Comparison of ENCODE assay signal across 29 cellular contexts in the genomic region with DNA sequence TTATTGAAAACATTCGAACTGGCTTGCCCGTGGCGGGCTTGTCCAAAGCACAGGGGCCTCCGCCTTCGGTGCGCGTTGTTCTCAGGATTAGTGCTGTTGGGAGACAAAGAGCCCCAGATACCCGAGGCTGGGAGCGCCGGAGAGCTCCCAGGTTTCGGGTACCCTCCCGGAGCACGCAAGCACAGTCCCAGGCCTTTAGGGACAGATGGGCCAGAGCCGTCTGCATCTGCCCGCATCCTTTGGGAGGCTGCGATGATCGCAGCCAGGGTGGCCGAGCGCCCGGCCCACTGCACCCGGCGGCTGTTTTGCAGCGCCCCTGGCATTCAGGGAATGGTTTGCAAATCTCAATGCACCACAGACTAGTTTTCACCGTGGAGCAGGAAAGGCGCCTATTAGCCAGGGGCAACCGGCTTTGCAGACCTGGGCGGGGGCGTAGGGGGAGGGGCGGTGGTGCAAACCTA. TPM values are rescaled to one million over a fixed set of nuclear protein-coding genes. Genes with fewer than 3 reads are reported as not detected.
A peak's percentile ranks its signal among the peaks of the same experiment; 100 is the strongest.
DNase-seq lines count a peak whose midpoint lies in the region; FAIRE-seq and TF ChIP-seq lines count a peak whose summit lies in the region.
"Had no signal": no experiment of that assay in that cellular context is flagged by ENCODE, and none has a peak within 500 bp of the region (broad histone marks: within the 10 kb centered on the region; RNA-seq: fewer than 3 reads in every experiment).

No MANE protein-coding gene starts in this region.

- FAIRE-seq in frontal cortex (lab: Jason Lieb, UNC): no peak

- peak overlapping the region in 32 of 59 donors; percentile 0 to 47 (median 26) for H3K4me3 ChIP-seq in dorsolateral prefrontal cortex
- H3K4me3 ChIP-seq: adrenal gland; BLaER1 treated with 17β-estradiol and CSF1 and Interleukin-3, amounts not matched to agents 10 nM and 100 nM; cardiac muscle cell had no signal

- peak overlapping the region in 20 of 59 donors; percentile 15 to 61 (median 42) for H3K27ac ChIP-seq in dorsolateral prefrontal cortex
- H3K27ac ChIP-seq: adrenal gland; BLaER1 treated with 17β-estradiol and CSF1 and Interleukin-3, amounts not matched to agents 10 nM and 100 nM; cardiac muscle cell; foreskin keratinocyte; HL-60 had no signal

- peak; percentile 49 for DNase-seq in activated CD8-positive, alpha-beta memory T cell treated with anti-CD3 and anti-CD28 coated beads, Interleukin-2, amount 50 U/mL, for 48 hours
- no peak for DNase-seq in activated CD8-positive, alpha-beta memory T cell treated with anti-CD3 and anti-CD28 coated beads, Interleukin-2, amount 50 U/mL, for 4 hours
- DNase-seq in dorsolateral prefrontal cortex (no peak), iPS-NIHi7 (ENCODE audit: extremely low spot score) (peak; percentile 66), type B pancreatic cell (ENCODE audit: extremely low spot score, unreplicated experiment) (no peak), amniotic stem cell (lab: John Stamatoyannopoulos, UW) (no peak), frontal cortex (ENCODE audit: low spot score in 2 of 2) (no peak), CD14-positive monocyte (ENCODE audit: low spot score) (no peak)
- DNase-seq: activated CD4-positive, alpha-beta T cell treated with anti-CD3 and anti-CD28 coated beads, Interleukin-2, amount 10 ng/mL, durations not matched to agents 7 days and 5 days; activated gamma-delta T cell; adrenal gland; erythroblast; foreskin keratinocyte; GF-D8; midbrain; NCI-H1436; PC-3; SHP77 treated with DMSO at 0.1 percent for 48 hours; stimulated activated CD4-positive, alpha-beta T cell treated with anti-CD3 and anti-CD28 coated beads, Interleukin-12 subunit alpha, Interleukin-12 subunit beta, amount 100 ng/mL, for 4 hours; substantia nigra had no signal

- intact Hi-C loops in dorsolateral prefrontal cortex (cut with DNase I) (no loop called here), CD14-positive monocyte (cut with micrococcal nuclease) (no loop called here)

- H3K9me3 Mint-ChIP-seq in type B pancreatic cell (no peaks in the 10 kb centered on the region), CD14-positive monocyte (peaks cover 0 to 11% (median 4%) of the 10 kb centered on the region in 7 donors)
- H3K9me3 Mint-ChIP-seq: activated CD4-positive, alpha-beta T cell treated with anti-CD3 and anti-CD28 coated beads, Interleukin-2, amount 10 ng/mL, durations not matched to agents 7 days and 5 days had no signal

- peaks cover 10% of the 10 kb centered on the region for H3K4me1 Mint-ChIP-seq in type B pancreatic cell (ENCODE audit: unreplicated experiment)
- H3K4me1 Mint-ChIP-seq in CD14-positive monocyte: peaks cover 3% of the 10 kb centered on the region
- H3K4me1 Mint-ChIP-seq: activated CD4-positive, alpha-beta T cell treated with anti-CD3 and anti-CD28 coated beads, Interleukin-2, amount 10 ng/mL, durations not matched to agents 7 days and 5 days had no signal

- H3K27me3 ChIP-seq in dorsolateral prefrontal cortex: peaks cover 10 to 94% (median 76%) of the 10 kb centered on the region in 45 donors

- TF ChIP-seq CTCF in dorsolateral prefrontal cortex (IDR thresholded peaks at IDR 0.05 in 54 of 56, conservative IDR thresholded peaks at IDR 0.05 in 2 of 56; ENCODE audit: low read depth in 1 of 56, partially characterized antibody in 56 of 56) (no peak), type B pancreatic cell (conservative IDR thresholded peaks at IDR 0.05) (no peak), CD14-positive monocyte (IDR thresholded peaks at IDR 0.05) (no peak)

- peak overlapping the region; percentile 81 for H3K4me3 Mint-ChIP-seq in type B pancreatic cell
- H3K4me3 Mint-ChIP-seq in CD14-positive monocyte: peak overlapping the region in 1 of 2 donors; percentile 80
- H3K4me3 Mint-ChIP-seq: activated CD4-positive, alpha-beta T cell treated with anti-CD3 and anti-CD28 coated beads, Interleukin-2, amount 10 ng/mL, durations not matched to agents 7 days and 5 days had no signal

- H3K27me3 Mint-ChIP-seq in type B pancreatic cell (peaks cover 99% of the 10 kb centered on the region), CD14-positive monocyte (ENCODE audit: low read depth in 3 of 3) (peaks cover 74 to 91% (median 83%) of the 10 kb centered on the region in 3 donors)

- H3K27ac Mint-ChIP-seq in type B pancreatic cell: peak overlapping the region; percentile 49
- no peak overlapping the region for H3K27ac Mint-ChIP-seq in CD14-positive monocyte
- H3K27ac Mint-ChIP-seq: activated CD4-positive, alpha-beta T cell treated with anti-CD3 and anti-CD28 coated beads, Interleukin-2, amount 10 ng/mL, durations not matched to agents 7 days and 5 days had no signal

- H3K36me3 Mint-ChIP-seq in type B pancreatic cell (no peaks in the 10 kb centered on the region), CD14-positive monocyte (peaks cover 0 to 2% of the 10 kb centered on the region in 2 donors)

RNA-seq across cellular contexts. Expression of a gene that starts 5.0 kb away (rescaled TPM):
- total RNA-seq in dorsolateral prefrontal cortex (10 to 100 TPM in 97 of 120 experiments, 1 to 10 TPM in 23; 3.6 to 23.7 (median 14.6) TPM), type B pancreatic cell (ENCODE audit: low replicate concordance) (0.24 TPM in 1 of 2 replicates, not detected in the other), frontal cortex (12.2 TPM)
- not detected for polyA plus RNA-seq in CD14-positive monocyte
- total RNA-seq: A673; activated CD4-positive, alpha-beta T cell treated with anti-CD3 and anti-CD28 coated beads, Interleukin-2, amount 10 ng/mL, durations not matched to agents 7 days and 5 days; adrenal gland; cardiac muscle cell; dermis microvascular lymphatic vessel endothelial cell; foreskin keratinocyte; left lobe of liver; MCF 10A; PC-3; renal cortical epithelial cell; T-helper 1 cell treated with Interleukin-12 subunit alpha and Interleukin-12 subunit beta and Interleukin-4 antibody, amounts not matched to agents 30 ng/mL and 1 ng/mL, for 36 hours had no signal
- polyA plus RNA-seq: adrenal gland, cardiac muscle cell, foreskin keratinocyte had no signal

Comparison
In these comparisons a context has a peak if more than half of its experiments do, and no peak if none do; other contexts are left out.
1. DNase-seq: peak in activated CD8-positive, alpha-beta memory T cell treated with anti-CD3 and anti-CD28 coated beads, Interleukin-2, amount 50 U/mL, for 48 hours (single experiment) and iPS-NIHi7 (single experiment); none in activated CD8-positive, alpha-beta memory T cell treated with anti-CD3 and anti-CD28 coated beads, Interleukin-2, amount 50 U/mL, for 4 hours (single experiment), dorsolateral prefrontal cortex (0 of 10), type B pancreatic cell (single experiment), amniotic stem cell (single experiment), frontal cortex (0 of 2) and CD14-positive monocyte (single experiment).